ENCODE assay signal across 24 cellular contexts in the genomic region with DNA sequence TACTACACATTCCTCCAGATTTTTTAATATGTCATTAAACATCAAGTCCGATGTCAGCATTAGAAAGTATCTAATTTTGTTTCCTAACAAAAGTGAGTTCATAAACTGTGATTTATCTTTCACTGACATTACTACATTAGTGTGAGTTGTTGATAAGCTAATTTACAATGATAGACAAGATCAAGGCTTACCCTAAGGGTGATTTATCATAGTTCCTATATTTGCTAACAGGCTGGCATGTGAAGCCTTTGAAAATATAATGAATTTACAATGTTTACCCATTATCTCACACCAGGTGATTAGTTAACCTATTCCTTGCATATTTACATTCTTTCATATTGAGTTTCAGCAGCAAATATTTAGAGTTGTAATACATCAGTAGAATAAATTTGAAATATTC.
DNase-seq lines count a peak whose midpoint lies in the region; ATAC-seq, FAIRE-seq and TF ChIP-seq lines count a peak whose summit lies in the region.
"Had no signal": no experiment of that assay in that cellular context is flagged by ENCODE, and none has a peak within 500 bp of the region (broad histone marks: within the 10 kb centered on the region; RNA-seq: fewer than 3 reads in every experiment).

No MANE protein-coding gene starts in this region.

- ATAC-seq in SK-N-SH treated with all-trans-retinoic acid at 6 μM for 48 hours: no peak
- ATAC-seq: A549, GM12878 had no signal

- 66% methylated on average over 1 of the region's 1 CpG for WGBS in SK-N-SH (ENCODE audit: low lambda C conversion rate)

- no peak for FAIRE-seq in kidney (lab: Jason Lieb, UNC)
- FAIRE-seq: A549, D721Med, GM12878, H54 had no signal

- H3K4me3 ChIP-seq in SK-N-SH (ENCODE audit: low read depth in 2 of 2, low read length in 1 of 2) (no peak overlapping the region), kidney (ENCODE audit: low read length in 2 of 2) (no peak overlapping the region)
- H3K4me3 ChIP-seq: A549; BLaER1 treated with 17β-estradiol and CSF1 and Interleukin-3, amounts not matched to agents 10 nM and 100 nM; GM12878 had no signal

- DNase-seq in SK-N-SH (peak; percentile 6), NCI-H146 treated with DMSO at 0.1 percent for 48 hours (lab: John Stamatoyannopoulos, UW; ENCODE audit: unreplicated experiment) (peak; percentile 17), SHP77 treated with DMSO at 0.1 percent for 48 hours (lab: John Stamatoyannopoulos, UW) (peak; percentile 25), kidney (no peak), NCI-H2029 treated with DMSO at 0.1 percent for 48 hours (lab: John Stamatoyannopoulos, UW) (no peak), NAMALWA (ENCODE audit: low spot score) (no peak)
- DNase-seq: 8988T; ACHN; AML-193; BE2C; CD4-positive, alpha-beta T cell; CD8-positive, alpha-beta memory T cell; DMS 273 treated with DMSO at 0.1 percent for 48 hours; DMS79; EL; GDM1; GOT3; HCEC 1CT had no signal

- H3K4me1 ChIP-seq in SK-N-SH (ENCODE audit: control insufficient read depth in 1 of 2, insufficient read depth in 2 of 2, low read depth in 1 of 2, low read length in 1 of 2): no peaks in the 10 kb centered on the region; a peak in 1 of 4 replicates
- H3K4me1 ChIP-seq in kidney (ENCODE audit: control insufficient read depth in 1 of 2, insufficient read depth in 1 of 2, low read depth in 1 of 2, low read length in 2 of 2): no peaks in the 10 kb centered on the region
- H3K4me1 ChIP-seq: A549; BLaER1 treated with 17β-estradiol and CSF1 and Interleukin-3, amounts not matched to agents 10 nM and 100 nM had no signal

- TF ChIP-seq CTCF in SK-N-SH (IDR thresholded peaks at IDR 0.05) (no peak), kidney (IDR thresholded peaks at IDR 0.05; ENCODE audit: borderline replicate concordance, extremely low read depth, insufficient read depth) (no peak)

- intact Hi-C loops in kidney (cut with DNase I): no loop called here

- H3K9ac ChIP-seq in SK-N-SH: no peak overlapping the region
- H3K9ac ChIP-seq in kidney (ENCODE audit: low read length in 2 of 2): no peak overlapping the region
- H3K9ac ChIP-seq: BLaER1 treated with 17β-estradiol and CSF1 and Interleukin-3, amounts not matched to agents 10 nM and 100 nM had no signal

- no peak overlapping the region for H3K4me2 ChIP-seq in SK-N-SH
- H3K4me2 ChIP-seq: A549; BLaER1 treated with 17β-estradiol and CSF1 and Interleukin-3, amounts not matched to agents 10 nM and 100 nM had no signal

- no peaks in the 10 kb centered on the region for H4K20me1 ChIP-seq in SK-N-SH (ENCODE audit: insufficient read depth)
- H4K20me1 ChIP-seq: BLaER1 treated with 17β-estradiol and CSF1 and Interleukin-3, amounts not matched to agents 10 nM and 100 nM had no signal

- H3K9me3 ChIP-seq in SK-N-SH (peaks cover 3% of the 10 kb centered on the region; the same call in 1 of the 2 replicates), kidney (ENCODE audit: control insufficient read depth in 1 of 2, low read length in 2 of 2) (no peaks in the 10 kb centered on the region)
- H3K9me3 ChIP-seq: A549; BE2C; BLaER1 treated with 17β-estradiol and CSF1 and Interleukin-3, amounts not matched to agents 10 nM and 100 nM had no signal

- POLR2A ChIA-PET in SK-N-SH (lab: Yijun Ruan, JAX): no interaction called here

- no peak overlapping the region for H2AFZ ChIP-seq in SK-N-SH (ENCODE audit: low read depth)

- H3K36me3 ChIP-seq in SK-N-SH (replicated peaks in 1 of 2; ENCODE audit: control insufficient read depth in 1 of 2, insufficient read depth in 2 of 2, low read length in 1 of 2): no peaks in the 10 kb centered on the region
- H3K36me3 ChIP-seq in kidney (ENCODE audit: control insufficient read depth in 1 of 2, insufficient read depth in 2 of 2, low read length in 2 of 2): no peaks in the 10 kb centered on the region
- H3K36me3 ChIP-seq: BE2C; BLaER1 treated with 17β-estradiol and CSF1 and Interleukin-3, amounts not matched to agents 10 nM and 100 nM had no signal

- no peaks in the 10 kb centered on the region for H3K27me3 ChIP-seq in SK-N-SH (ENCODE audit: insufficient read depth)
- H3K27me3 ChIP-seq: BE2C; BLaER1 treated with 17β-estradiol and CSF1 and Interleukin-3, amounts not matched to agents 10 nM and 100 nM had no signal

- peak in 1 of 2 experiments; percentile 83; a peak in 1 of 4 replicates for TF ChIP-seq EP300 in SK-N-SH (IDR thresholded peaks at IDR 0.05; ENCODE audit: borderline replicate concordance in 1 of 2, low read depth in 1 of 2, low read length in 1 of 2)

- no peaks in the 10 kb centered on the region for H3F3A ChIP-seq in SK-N-SH (replicated peaks; ENCODE audit: insufficient read depth)

- 0 out of 2 replicates have a peak, but pooled peaks have one; percentile 6 for TF ChIP-seq RAD21 in SK-N-SH (IDR thresholded peaks at IDR 0.05; ENCODE audit: low read length)

- CTCF ChIA-PET in SK-N-SH (lab: Yijun Ruan, JAX): no interaction called here

- no peaks in the 10 kb centered on the region; the same call in 1 of the 2 replicates for H3K9me2 ChIP-seq in SK-N-SH

- H3K79me2 ChIP-seq in SK-N-SH (ENCODE audit: insufficient read depth): no peaks in the 10 kb centered on the region

- H3K27ac ChIP-seq in SK-N-SH (ENCODE audit: low read depth in 2 of 2, low read length in 1 of 2): no peak overlapping the region; a peak in 1 of 4 replicates
- H3K27ac ChIP-seq in kidney (ENCODE audit: low read depth in 2 of 2, low read length in 2 of 2): no peak overlapping the region
- H3K27ac ChIP-seq: A549; BLaER1 treated with 17β-estradiol and CSF1 and Interleukin-3, amounts not matched to agents 10 nM and 100 nM had no signal

TF ChIP-seq in SK-N-SH, 30 proteins besides CTCF, POLR2A, EP300 and RAD21 (continues in another document):
- TF ChIP-seq POLR2AphosphoS5 (IDR thresholded peaks at IDR 0.05; ENCODE audit: low read depth, low read length) (no peak), RXRA (IDR thresholded peaks at IDR 0.05; ENCODE audit: borderline replicate concordance, low read depth) (no peak), SMC3 (IDR thresholded peaks at IDR 0.05; ENCODE audit: low read depth, low read length) (no peak), EZH2phosphoT487 (IDR thresholded peaks at IDR 0.05; ENCODE audit: borderline replicate concordance, low read depth) (no peak), PBX3 (IDR thresholded peaks at IDR 0.05) (no peak), GATA2 (CRISPR knock-in tag; IDR thresholded peaks at IDR 0.05) (peak; percentile 80), NFIC (IDR thresholded peaks at IDR 0.05; ENCODE audit: borderline replicate concordance) (no peak), FOXJ3 (CRISPR knock-in tag; IDR thresholded peaks at IDR 0.05) (0 out of 2 replicates have a peak, but pooled peaks have one; percentile 20), FOXM1 (IDR thresholded peaks at IDR 0.05; ENCODE audit: low read depth) (no peak), TAF1 (IDR thresholded peaks at IDR 0.05; ENCODE audit: borderline replicate concordance, low read depth, low read length) (no peak)
- TF ChIP-seq, protein P1, sequence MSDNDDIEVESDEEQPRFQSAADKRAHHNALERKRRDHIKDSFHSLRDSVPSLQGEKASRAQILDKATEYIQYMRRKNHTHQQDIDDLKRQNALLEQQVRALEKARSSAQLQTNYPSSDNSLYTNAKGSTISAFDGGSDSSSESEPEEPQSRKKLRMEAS (IDR thresholded peaks at IDR 0.05; ENCODE audit: low read depth): no peak

TF ChIP-seq in SK-N-SH treated with all-trans-retinoic acid at 6 μM for 48 hours, 23 proteins besides CTCF, POLR2A, EP300 and RAD21 (continues in another document):
- TF ChIP-seq OSR1 (CRISPR knock-in tag; IDR thresholded peaks at IDR 0.05): no peak
- no peak for TF ChIP-seq ISL1 (CRISPR knock-in tag; IDR thresholded peaks at IDR 0.05)
- TF ChIP-seq, protein P2, sequence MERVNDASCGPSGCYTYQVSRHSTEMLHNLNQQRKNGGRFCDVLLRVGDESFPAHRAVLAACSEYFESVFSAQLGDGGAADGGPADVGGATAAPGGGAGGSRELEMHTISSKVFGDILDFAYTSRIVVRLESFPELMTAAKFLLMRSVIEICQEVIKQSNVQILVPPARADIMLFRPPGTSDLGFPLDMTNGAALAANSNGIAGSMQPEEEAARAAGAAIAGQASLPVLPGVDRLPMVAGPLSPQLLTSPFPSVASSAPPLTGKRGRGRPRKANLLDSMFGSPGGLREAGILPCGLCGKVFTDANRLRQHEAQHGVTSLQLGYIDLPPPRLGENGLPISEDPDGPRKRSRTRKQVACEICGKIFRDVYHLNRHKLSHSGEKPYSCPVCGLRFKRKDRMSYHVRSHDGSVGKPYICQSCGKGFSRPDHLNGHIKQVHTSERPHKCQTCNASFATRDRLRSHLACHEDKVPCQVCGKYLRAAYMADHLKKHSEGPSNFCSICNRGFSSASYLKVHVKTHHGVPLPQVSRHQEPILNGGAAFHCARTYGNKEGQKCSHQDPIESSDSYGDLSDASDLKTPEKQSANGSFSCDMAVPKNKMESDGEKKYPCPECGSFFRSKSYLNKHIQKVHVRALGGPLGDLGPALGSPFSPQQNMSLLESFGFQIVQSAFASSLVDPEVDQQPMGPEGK (CRISPR knock-in tag; IDR thresholded peaks at IDR 0.05; ENCODE audit: borderline replicate concordance): no peak
- TF ChIP-seq GLIS3 (CRISPR knock-in tag; IDR thresholded peaks at IDR 0.05): no peak
- no peak for TF ChIP-seq BACH2 (CRISPR knock-in tag; IDR thresholded peaks at IDR 0.05; ENCODE audit: borderline replicate concordance)
- TF ChIP-seq TOX (CRISPR knock-in tag; IDR thresholded peaks at IDR 0.05; ENCODE audit: borderline replicate concordance): no peak
- TF ChIP-seq ZFP3 (CRISPR knock-in tag; IDR thresholded peaks at IDR 0.05): no peak
- TF ChIP-seq ZNF70 (CRISPR knock-in tag; IDR thresholded peaks at IDR 0.05): no peak
- TF ChIP-seq, protein P3, sequence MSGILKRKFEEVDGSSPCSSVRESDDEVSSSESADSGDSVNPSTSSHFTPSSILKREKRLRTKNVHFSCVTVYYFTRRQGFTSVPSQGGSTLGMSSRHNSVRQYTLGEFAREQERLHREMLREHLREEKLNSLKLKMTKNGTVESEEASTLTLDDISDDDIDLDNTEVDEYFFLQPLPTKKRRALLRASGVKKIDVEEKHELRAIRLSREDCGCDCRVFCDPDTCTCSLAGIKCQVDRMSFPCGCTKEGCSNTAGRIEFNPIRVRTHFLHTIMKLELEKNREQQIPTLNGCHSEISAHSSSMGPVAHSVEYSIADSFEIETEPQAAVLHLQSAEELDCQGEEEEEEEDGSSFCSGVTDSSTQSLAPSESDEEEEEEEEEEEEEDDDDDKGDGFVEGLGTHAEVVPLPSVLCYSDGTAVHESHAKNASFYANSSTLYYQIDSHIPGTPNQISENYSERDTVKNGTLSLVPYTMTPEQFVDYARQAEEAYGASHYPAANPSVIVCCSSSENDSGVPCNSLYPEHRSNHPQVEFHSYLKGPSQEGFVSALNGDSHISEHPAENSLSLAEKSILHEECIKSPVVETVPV (CRISPR knock-in tag; IDR thresholded peaks at IDR 0.05): no peak

Comparison
In these comparisons a context has a peak if more than half of its experiments do, and no peak if none do; other contexts are left out.
1. DNase-seq: peak in SK-N-SH (single experiment), NCI-H146 treated with DMSO at 0.1 percent for 48 hours (single experiment) and SHP77 treated with DMSO at 0.1 percent for 48 hours (single experiment); none in kidney (single experiment), NCI-H2029 treated with DMSO at 0.1 percent for 48 hours (single experiment) and NAMALWA (single experiment).